Comparison of ENCODE assay signal across 13 cellular contexts in the genomic region with DNA sequence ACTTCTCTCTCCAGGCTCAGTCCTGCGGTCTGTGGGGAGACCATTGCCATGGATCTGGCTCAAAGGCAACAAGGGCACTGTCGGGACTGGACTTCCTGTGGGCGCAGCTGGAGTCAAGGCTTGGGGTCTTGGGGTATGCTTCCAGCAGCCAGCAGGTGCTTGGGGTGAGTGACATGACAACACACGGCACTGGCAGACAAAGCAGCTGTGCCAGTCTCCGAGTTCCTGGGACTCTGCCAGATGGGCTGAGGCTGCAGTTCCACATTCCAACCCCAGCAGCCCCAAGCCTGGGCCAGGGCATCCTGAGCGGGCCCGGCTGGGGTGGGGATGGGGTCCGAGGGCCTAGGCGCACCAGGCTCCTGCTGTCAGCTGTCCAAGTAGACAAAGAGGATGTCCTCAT. TPM values are rescaled to one million over a fixed set of nuclear protein-coding genes. Genes with fewer than 3 reads are reported as not detected.
DNase-seq lines count a peak whose midpoint lies in the region; ATAC-seq and TF ChIP-seq lines count a peak whose summit lies in the region.
"Had no signal": no experiment of that assay in that cellular context is flagged by ENCODE, and none has a peak within 500 bp of the region (broad histone marks: within the 10 kb centered on the region; RNA-seq: fewer than 3 reads in every experiment).

No MANE protein-coding gene starts in this region.

- H3K36me3 ChIP-seq in transverse colon, result peaks cover 0 to 59% (median 26%) of the 10 kb centered on the region in 4 donors

- ATAC-seq in Right ventricle myocardium superior (ENCODE audit: poor library complexity), result peak; percentile 78
- no peak for ATAC-seq in GM19351 (IDR thresholded peaks at IDR 0.05; ENCODE audit: unreplicated experiment)

- TF ChIP-seq EP300 in transverse colon (IDR thresholded peaks at IDR 0.05; ENCODE audit: low read depth), result no peak

- DNase-seq in LHCN-M2 (ENCODE audit: low read depth) (peak; percentile 72), Right ventricle myocardium superior (peak; percentile 73), medulla oblongata (ENCODE audit: extremely low spot score) (peak; percentile 23), substantia nigra (lab: John Stamatoyannopoulos, UW) (peak in 30 of 49 donors; percentile 9 to 64 (median 34)), transverse colon (no peak)
- DNase-seq in activated CD4-positive, alpha-beta T cell treated with anti-CD3 and anti-CD28 coated beads for 1 hour, result no peak
- DNase-seq: activated T-cell treated with anti-CD3 and anti-CD28 coated beads for 4 hours, brain microvascular endothelial cell, NCI-H2029, NCI-H526 had no signal

- TF ChIP-seq POLR2A in transverse colon (IDR thresholded peaks at IDR 0.05), result no peak

- in situ Hi-C loops in transverse colon (cut with MboI; ENCODE audit: low pct_ligation_motif_present in 1 of 4, low pct_unique_long_range_greater_than_20kb in 1 of 4, low sequenced_read_pairs in 3 of 4), result no loop called here

- H3K4me3 ChIP-seq in transverse colon, result no peak overlapping the region

- no peak for TF ChIP-seq CTCF in transverse colon (IDR thresholded peaks at IDR 0.05)

- WGBS in transverse colon (ENCODE audit: low coverage in 1 of 2), 2 donors, result 89% methylated on average over 8 of the region's 9 CpGs; no CpG with 5 or more reads in 1 of the 2 donors

- intact Hi-C loops in Right ventricle myocardium superior (cut with DNase I), result no loop called here
- intact Hi-C loops in transverse colon (cut with DNase I; ENCODE audit: low total_unique reads), result no loop called here

- peaks cover 0 to 6% (median 2%) of the 10 kb centered on the region in 4 donors for H3K4me1 ChIP-seq in transverse colon

- H3K9me3 ChIP-seq in transverse colon, result no peaks in the 10 kb centered on the region

- no peaks in the 10 kb centered on the region for H3K27me3 ChIP-seq in transverse colon
- H3K27me3 ChIP-seq: brain microvascular endothelial cell had no signal

- H3K27ac ChIP-seq in substantia nigra (ENCODE audit: low read depth, low read length, poor library complexity, severe bottlenecking) (peak overlapping the region; percentile 80), transverse colon (no peak overlapping the region)
- H3K27ac ChIP-seq: brain microvascular endothelial cell had no signal

RNA-seq across cellular contexts. Expression of a gene that starts 12.3 kb away (rescaled TPM):
- 145 and 163 TPM in 2 replicates for total RNA-seq in LHCN-M2 (2014; rRNA removed)
- 81.2 TPM for polyA plus RNA-seq in LHCN-M2 (2012)
- total RNA-seq in Right ventricle myocardium superior, result 291 TPM
- total RNA-seq in transverse colon, result 100 to 1,000 TPM in 3 of 4 donors, 10 to 100 TPM in 1; 56.7 to 498 (median 277) TPM

RNA-seq across cellular contexts. Expression of a gene that starts 13.2 kb away (rescaled TPM):
- 133 TPM in 2 replicates for total RNA-seq in LHCN-M2 (2014; rRNA removed)
- 161 TPM for polyA plus RNA-seq in LHCN-M2 (2012)
- total RNA-seq in Right ventricle myocardium superior, result 63.1 TPM
- total RNA-seq in transverse colon, result 100 to 1,000 TPM in 2 of 4 donors, 10 to 100 TPM in 2; 21.3 to 127 (median 93.8) TPM

RNA-seq across cellular contexts. Expression of a gene that starts 47.5 kb away (rescaled TPM):
- total RNA-seq in LHCN-M2 (2014; rRNA removed) (not detected in 2 replicates), Right ventricle myocardium superior (1.7 TPM), transverse colon (under 1 TPM in 1 of 4 donors, not detected in 3; 0.32 TPM)
- polyA plus RNA-seq in LHCN-M2 (2012), result 0.02 TPM
- total RNA-seq: SK-MEL-5 had no signal

RNA-seq across cellular contexts. Expression of a gene that starts 50.2 kb away (rescaled TPM):
- total RNA-seq in LHCN-M2 (2014; rRNA removed) (6.0 and 7.2 TPM in 2 replicates), Right ventricle myocardium superior (5.0 TPM), transverse colon (10 to 100 TPM; 13.3 to 20.6 (median 16.6) TPM)
- 5.2 TPM for polyA plus RNA-seq in LHCN-M2 (2012)
- total RNA-seq: OCI-LY7 had no signal

Comparison
In these comparisons a context has a peak if more than half of its experiments do, and no peak if none do; other contexts are left out.
1. DNase-seq: peak in LHCN-M2 (single experiment), Right ventricle myocardium superior (single experiment), medulla oblongata (single experiment) and substantia nigra (30 of 49); none in transverse colon (single experiment) and activated CD4-positive, alpha-beta T cell treated with anti-CD3 and anti-CD28 coated beads for 1 hour (single experiment).